ENCODE assay signal across 8 cellular contexts in genomic region chr5:157670662-157671591, GRCh38. TPM values are rescaled to one million over a fixed set of nuclear protein-coding genes. Genes with fewer than 3 reads are reported as not detected.
DNase-seq lines count a peak whose midpoint lies in the region; ATAC-seq and TF ChIP-seq lines count a peak whose summit lies in the region.

Gene C5orf52 (plus strand): TSS chr5:157671533. CDS start chr5:157671615, 82 bp downstream.

- H3K4me3 Mint-ChIP-seq in activated CD4-positive, alpha-beta T cell treated with anti-CD3 and anti-CD28 coated beads, Interleukin-2, amount 10 ng/mL, durations not matched to agents 7 days and 5 days: peak within 1 kb of the TSS; percentile 84

- H3K9me3 ChIP-seq in muscle layer of duodenum (ENCODE audit: control insufficient read depth in 1 of 2, low read length in 2 of 2) (no peaks in the 10 kb centered on the region), aorta (ENCODE audit: control insufficient read depth, low read length) (no peaks in the 10 kb centered on the region)

- H3K4me1 Mint-ChIP-seq in activated CD4-positive, alpha-beta T cell treated with anti-CD3 and anti-CD28 coated beads, Interleukin-2, amount 10 ng/mL, durations not matched to agents 7 days and 5 days: peaks cover 32% of the 10 kb centered on the region

- CTCF ChIA-PET in activated CD4-positive, alpha-beta T cell treated with anti-CD3 and anti-CD28 coated beads, Interleukin-2, amount 10 ng/mL, durations not matched to agents 7 days and 5 days (lab: Charles Lee): interaction anchor here (0.5 to 1.1 kb wide), 3 partner anchors 14 to 328 kb away, joined by 3 to 4 read pairs (median 3); no protein-coding TSS in a partner anchor

- DNase-seq in GM03348 (ENCODE audit: low spot score): peak; percentile 65
- peak; percentile 13 for DNase-seq in activated CD4-positive, alpha-beta T cell treated with anti-CD3 and anti-CD28 coated beads, Interleukin-2, amount 10 ng/mL, durations not matched to agents 7 days and 5 days
- DNase-seq in epithelial cell of esophagus (ENCODE audit: low read depth): peak; percentile 50
- peak; percentile 57 to 87 for DNase-seq in aorta

- H3K27me3 ChIP-seq in muscle layer of duodenum (ENCODE audit: low read depth, low read length) (no peaks in the 10 kb centered on the region), aorta (ENCODE audit: control insufficient read depth in 1 of 2, insufficient read depth in 2 of 2, low read length in 1 of 2) (no peaks in the 10 kb centered on the region)

- H3K36me3 ChIP-seq in muscle layer of duodenum (ENCODE audit: control insufficient read depth in 1 of 2, insufficient read depth in 2 of 2, low read length in 2 of 2) (no peaks in the 10 kb centered on the region), aorta (ENCODE audit: control insufficient read depth in 1 of 2, insufficient read depth in 2 of 2, low read length in 1 of 2) (no peaks in the 10 kb centered on the region)

- peak within 1 kb of the TSS; percentile 51 for H3K4me3 ChIP-seq in epithelial cell of esophagus (ENCODE audit: low read length)
- H3K4me3 ChIP-seq in muscle layer of duodenum (ENCODE audit: low read depth in 1 of 2, low read length in 2 of 2): peak within 1 kb of the TSS; percentile 70 to 75
- peak within 1 kb of the TSS; percentile 29 to 30 for H3K4me3 ChIP-seq in aorta (ENCODE audit: low read length in 2 of 2)

- WGBS in aorta, 2 donors: 1% methylated on average over 59 of the region's 59 CpGs

- H3K9me3 Mint-ChIP-seq in activated CD4-positive, alpha-beta T cell treated with anti-CD3 and anti-CD28 coated beads, Interleukin-2, amount 10 ng/mL, durations not matched to agents 7 days and 5 days: no peaks in the 10 kb centered on the region

- ATAC-seq in HG03432 (IDR thresholded peaks at IDR 0.05; ENCODE audit: unreplicated experiment) (peak; percentile 58), aorta (ENCODE audit: low FRiP score) (peak; percentile 55), HG03139 (IDR thresholded peaks at IDR 0.05; ENCODE audit: unreplicated experiment) (no peak), GM21360 (IDR thresholded peaks at IDR 0.05; ENCODE audit: unreplicated experiment) (no peak)

- intact Hi-C loops in aorta (cut with DNase I): no loop called here

- H3K4me1 ChIP-seq in muscle layer of duodenum (ENCODE audit: control insufficient read depth in 1 of 2, insufficient read depth in 2 of 2, low read length in 2 of 2) (peaks cover 5 to 6% of the 10 kb centered on the region in 2 donors), aorta (ENCODE audit: control insufficient read depth in 1 of 2, insufficient read depth in 2 of 2, low read length in 2 of 2) (no peaks in the 10 kb centered on the region)

- H3K36me3 Mint-ChIP-seq in activated CD4-positive, alpha-beta T cell treated with anti-CD3 and anti-CD28 coated beads, Interleukin-2, amount 10 ng/mL, durations not matched to agents 7 days and 5 days (ENCODE audit: low read depth): peaks cover 8% of the 10 kb centered on the region

- H3K27me3 Mint-ChIP-seq in activated CD4-positive, alpha-beta T cell treated with anti-CD3 and anti-CD28 coated beads, Interleukin-2, amount 10 ng/mL, durations not matched to agents 7 days and 5 days: peaks cover 29% of the 10 kb centered on the region

- peak within 1 kb of the TSS; percentile 88 for H3K27ac Mint-ChIP-seq in activated CD4-positive, alpha-beta T cell treated with anti-CD3 and anti-CD28 coated beads, Interleukin-2, amount 10 ng/mL, durations not matched to agents 7 days and 5 days

- POLR2A ChIA-PET in activated CD4-positive, alpha-beta T cell treated with anti-CD3 and anti-CD28 coated beads, Interleukin-2, amount 10 ng/mL, durations not matched to agents 7 days and 5 days (lab: Charles Lee): interaction anchor here (0.6 kb wide), 1 partner anchor 83 kb away, joined by 3 read pairs; no protein-coding TSS in a partner anchor

- TF ChIP-seq CTCF in epithelial cell of esophagus (IDR thresholded peaks at IDR 0.05; ENCODE audit: insufficient read depth, low read depth, low read length, missing control alignments): no peak

- H3K27ac ChIP-seq in muscle layer of duodenum (ENCODE audit: low read length) (peak within 1 kb of the TSS; percentile 68), aorta (ENCODE audit: low read depth in 1 of 2, low read length in 2 of 2) (no peak within 1 kb of the TSS)

RNA-seq across cellular contexts. Expression of gene C5orf52, which starts in this region (rescaled TPM):
- not detected for total RNA-seq in activated CD4-positive, alpha-beta T cell treated with anti-CD3 and anti-CD28 coated beads, Interleukin-2, amount 10 ng/mL, durations not matched to agents 7 days and 5 days
- total RNA-seq in aorta: not detected
- not detected for polyA plus RNA-seq in aorta

Comparison
In these comparisons a context has a peak if more than half of its experiments do, and no peak if none do; other contexts are left out.
1. Peak in DNase-seq in activated CD4-positive, alpha-beta T cell treated with anti-CD3 and anti-CD28 coated beads, Interleukin-2, amount 10 ng/mL, durations not matched to agents 7 days and 5 days; RNA of the gene not detected or under 1 TPM.
2. Peak in DNase-seq, ATAC-seq and H3K4me3 ChIP-seq in aorta; RNA of the gene not detected or under 1 TPM.
3. DNase-seq: peak in every context shown above with its lines; median percentile 72 in aorta; 65 in GM03348; 50 in epithelial cell of esophagus; 13 in activated CD4-positive, alpha-beta T cell treated with anti-CD3 and anti-CD28 coated beads, Interleukin-2, amount 10 ng/mL, durations not matched to agents 7 days and 5 days.